In the genomic region with DNA sequence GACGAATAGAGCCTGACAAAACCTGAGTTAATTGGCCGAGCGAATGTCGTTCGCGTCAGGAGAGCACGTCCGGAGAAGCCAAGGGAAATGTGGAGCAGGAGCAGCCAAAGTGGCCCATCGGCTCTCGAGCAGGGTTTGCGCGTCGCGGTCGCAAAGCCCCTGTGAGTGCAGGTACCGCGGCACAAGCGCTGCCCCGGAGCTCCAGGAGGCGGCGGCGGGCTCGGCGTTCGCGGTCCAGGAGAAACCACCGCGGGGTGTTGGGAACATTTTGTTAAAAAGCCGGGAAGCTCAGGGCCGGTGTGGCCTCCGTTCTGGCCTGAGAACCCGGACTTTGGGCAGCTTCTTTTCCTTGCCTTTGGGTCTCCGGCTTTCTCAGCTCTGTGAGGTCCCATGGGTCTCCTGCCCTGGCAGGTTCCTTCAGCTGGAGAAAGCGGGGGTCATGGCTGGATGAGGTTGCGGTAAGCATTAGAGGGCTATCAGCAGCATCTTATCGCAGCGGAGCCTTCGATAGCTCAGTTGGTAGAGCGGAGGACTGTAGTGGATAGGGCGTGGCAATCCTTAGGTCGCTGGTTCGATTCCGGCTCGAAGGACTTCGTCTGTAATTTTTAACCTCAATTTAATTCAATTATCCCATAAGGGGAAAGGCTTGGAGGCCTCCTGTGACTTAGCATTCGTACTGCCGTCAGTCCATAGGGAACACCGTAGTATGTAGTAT, we compare ENCODE assay signal across 8 cellular contexts. TPM values are rescaled to one million over a fixed set of nuclear protein-coding genes. Genes with fewer than 3 reads are reported as not detected.
DNase-seq lines count a peak whose midpoint lies in the region; ATAC-seq and TF ChIP-seq lines count a peak whose summit lies in the region.

No MANE protein-coding gene starts in this region.

- no peaks in the 10 kb centered on the region for H3K79me2 ChIP-seq in PC-9 (ENCODE audit: low read depth)

- TF ChIP-seq CTCF in PC-9 (conservative IDR thresholded peaks at IDR 0.05) (peak; percentile 28; the same call in 1 of the 2 replicates), esophagus squamous epithelium (IDR thresholded peaks at IDR 0.05) (peak in 4 of 6 experiments; percentile 40 to 64 (median 48))

- H3K27ac ChIP-seq in PC-9 (peak overlapping the region; percentile 70), esophagus squamous epithelium (peak overlapping the region; percentile 87 to 96 (median 93))

- no TSS peak for BruUV-seq in PC-9 (replicated peaks; lab: Mats Ljungman, UMichigan)

- CTCF ChIA-PET in PC-9 (lab: Charles Lee), result interaction anchor here (0.9 kb wide), 1 partner anchor 89 kb away, joined by 5 read pairs; no protein-coding TSS in a partner anchor

- peaks cover 16 to 18% of the 10 kb centered on the region in 2 donors for H3K36me3 Mint-ChIP-seq in naive B cell
- H3K36me3 Mint-ChIP-seq in stimulated activated effector memory CD8-positive, alpha-beta T cell treated with anti-CD3 and anti-CD28 coated beads, Interleukin-12 subunit alpha, Interleukin-12 subunit beta, amount 100 ng/mL, for 72 hours, result peaks cover 43% of the 10 kb centered on the region

- peaks cover 0 to 12% (median 11%) of the 10 kb centered on the region in 3 donors for H3K27me3 Mint-ChIP-seq in naive B cell

- peak overlapping the region; percentile 86 for H2AFZ ChIP-seq in PC-9

- POLR2A ChIA-PET in PC-9 (lab: Charles Lee; ENCODE audit: unreplicated experiment), result interaction anchor here (0.5 to 0.8 kb wide), 4 partner anchors 37 to 488 kb away, joined by 3 to 7 read pairs (median 4); no protein-coding TSS in a partner anchor

- H3K9me2 ChIP-seq in PC-9 (ENCODE audit: insufficient read depth), result no peaks in the 10 kb centered on the region

- intact Hi-C loops in PC-9 (cut with micrococcal nuclease; ENCODE audit: unreplicated experiment), result loop anchor here (1.0 kb wide), 2 partner anchors 17 to 89 kb away; no protein-coding TSS in a partner anchor
- intact Hi-C loops in esophagus squamous epithelium (cut with DNase I), result no loop called here

- H3K9me3 Mint-ChIP-seq in naive B cell, result peaks cover 0 to 11% (median 2%) of the 10 kb centered on the region in 7 donors
- no peaks in the 10 kb centered on the region for H3K9me3 Mint-ChIP-seq in stimulated activated effector memory CD8-positive, alpha-beta T cell treated with anti-CD3 and anti-CD28 coated beads, Interleukin-12 subunit alpha, Interleukin-12 subunit beta, amount 100 ng/mL, for 72 hours

- H3K4me1 Mint-ChIP-seq in naive B cell, result peaks cover 20 to 34% (median 22%) of the 10 kb centered on the region in 3 donors
- H3K4me1 Mint-ChIP-seq in stimulated activated effector memory CD8-positive, alpha-beta T cell treated with anti-CD3 and anti-CD28 coated beads, Interleukin-12 subunit alpha, Interleukin-12 subunit beta, amount 100 ng/mL, for 72 hours, result peaks cover 34% of the 10 kb centered on the region

- DNase-seq in DMS53 treated with DMSO at 0.1 percent for 48 hours (lab: John Stamatoyannopoulos, UW; ENCODE audit: unreplicated experiment) (peak; percentile 87), PC-9 (peak; percentile 93 to 95), esophagus squamous epithelium (lab: John Stamatoyannopoulos, UW) (peak; percentile 20), naive B cell (peak; percentile 91)
- peak; percentile 94 for DNase-seq in Jurkat, Clone E6-1 (ENCODE audit: low read depth, low spot score)
- DNase-seq in activated T-cell treated with anti-CD3 and anti-CD28 coated beads, Interleukin-2, amount 50 U/mL, for 48 hours, result peak; percentile 97 to 98
- DNase-seq in stimulated activated effector memory CD8-positive, alpha-beta T cell treated with anti-CD3 and anti-CD28 coated beads, Interleukin-12 subunit alpha, Interleukin-12 subunit beta, amount 100 ng/mL, for 72 hours (ENCODE audit: low spot score in 2 of 2), result peak; percentile 92 to 99

- peak overlapping the region; percentile 92 to 99 (median 97) for H3K4me3 Mint-ChIP-seq in naive B cell
- H3K4me3 Mint-ChIP-seq in stimulated activated effector memory CD8-positive, alpha-beta T cell treated with anti-CD3 and anti-CD28 coated beads, Interleukin-12 subunit alpha, Interleukin-12 subunit beta, amount 100 ng/mL, for 72 hours, result peak overlapping the region; percentile 93

- peak in 1 of 4 donors; percentile 8 for TF ChIP-seq POLR2A in esophagus squamous epithelium (IDR thresholded peaks at IDR 0.05)

- H3K27me3 ChIP-seq in PC-9 (ENCODE audit: insufficient read depth, low read depth), result no peaks in the 10 kb centered on the region
- H3K27me3 ChIP-seq in esophagus squamous epithelium, result no peaks in the 10 kb centered on the region

- peak overlapping the region; percentile 80 for H3K4me2 ChIP-seq in PC-9

- H3F3A ChIP-seq in PC-9 (ENCODE audit: insufficient read depth, low read depth), result peaks cover 22% of the 10 kb centered on the region

- peak overlapping the region; percentile 98 to 100 (median 100) for H3K27ac Mint-ChIP-seq in naive B cell
- H3K27ac Mint-ChIP-seq in stimulated activated effector memory CD8-positive, alpha-beta T cell treated with anti-CD3 and anti-CD28 coated beads, Interleukin-12 subunit alpha, Interleukin-12 subunit beta, amount 100 ng/mL, for 72 hours, result peak overlapping the region; percentile 100

- H3K9me3 ChIP-seq in PC-9 (ENCODE audit: insufficient read depth, low read depth) (no peaks in the 10 kb centered on the region), esophagus squamous epithelium (no peaks in the 10 kb centered on the region)

- H4K20me1 ChIP-seq in PC-9 (ENCODE audit: insufficient read depth), result no peaks in the 10 kb centered on the region

- WGBS in esophagus squamous epithelium, 2 donors, result 0% methylated on average over 8 to 11 of the region's 48 CpGs

- H3K36me3 ChIP-seq in PC-9 (ENCODE audit: low read depth) (peaks cover 8% of the 10 kb centered on the region), esophagus squamous epithelium (peaks cover 9 to 22% (median 9%) of the 10 kb centered on the region in 3 donors)

- ATAC-seq in GM21717 (IDR thresholded peaks at IDR 0.05; ENCODE audit: unreplicated experiment), result peak; percentile 61
- ATAC-seq in naive B cell (ENCODE audit: low read depth in 2 of 2), result peak; percentile 59 to 60
- ATAC-seq in stimulated activated effector memory CD8-positive, alpha-beta T cell treated with anti-CD3 and anti-CD28 coated beads, Interleukin-12 subunit alpha, Interleukin-12 subunit beta, amount 100 ng/mL, for 72 hours, result peak; percentile 74

- peak overlapping the region; percentile 87 for H3K4me3 ChIP-seq in Jurkat, Clone E6-1 (ENCODE audit: low read length)
- peak overlapping the region; percentile 98 for H3K4me3 ChIP-seq in PC-9
- H3K4me3 ChIP-seq in esophagus squamous epithelium, result peak overlapping the region; percentile 77 to 99 (median 96)

- peaks cover 14% of the 10 kb centered on the region for H3K4me1 ChIP-seq in PC-9 (replicated peaks; ENCODE audit: insufficient read depth)
- H3K4me1 ChIP-seq in esophagus squamous epithelium, result peaks cover 11 to 34% (median 13%) of the 10 kb centered on the region in 3 donors

RNA-seq across cellular contexts. Expression of a gene that starts 1.0 kb away (rescaled TPM):
- polyA plus RNA-seq in Jurkat, Clone E6-1 (2012; ENCODE audit: insufficient read depth, insufficient read length), result 42.4 TPM
- total RNA-seq in PC-9 (2021) (63.2 and 64.0 TPM in 2 replicates), esophagus squamous epithelium (10 to 100 TPM in 2 of 4 donors, 1 to 10 TPM in 2; 4.7 to 12.4 (median 9.6) TPM)
- 10 to 100 TPM in 3 of 6 donors, 1 to 10 TPM in 3; 7.8 to 11.6 (median 10.1) TPM for polyA plus RNA-seq in naive B cell (ENCODE audit: low read depth in 6 of 6)

RNA-seq across cellular contexts. Expression of a gene that starts 17.7 kb away (rescaled TPM):
- 39.2 TPM for polyA plus RNA-seq in Jurkat, Clone E6-1 (2012; ENCODE audit: insufficient read depth, insufficient read length)
- total RNA-seq in PC-9 (2021) (60.9 and 65.6 TPM in 2 replicates), esophagus squamous epithelium (10 to 100 TPM; 15.7 to 34.5 (median 32.1) TPM)
- polyA plus RNA-seq in naive B cell (ENCODE audit: low read depth in 6 of 6), result 10 to 100 TPM; 16.6 to 32.9 (median 24.6) TPM

RNA-seq across cellular contexts. Expression of a gene that starts 21.0 kb away (rescaled TPM):
- 389 TPM for polyA plus RNA-seq in Jurkat, Clone E6-1 (2012; ENCODE audit: insufficient read depth, insufficient read length)
- total RNA-seq in PC-9 (2021) (165 and 166 TPM in 2 replicates), esophagus squamous epithelium (100 to 1,000 TPM; 149 to 242 (median 193) TPM)
- polyA plus RNA-seq in naive B cell (ENCODE audit: low read depth in 6 of 6), result 100 to 1,000 TPM; 594 to 733 (median 606) TPM

RNA-seq across cellular contexts. Expression of a gene that starts 28.0 kb away (rescaled TPM):
- 1.4 TPM for polyA plus RNA-seq in Jurkat, Clone E6-1 (2012; ENCODE audit: insufficient read depth, insufficient read length)
- total RNA-seq in PC-9 (2021) (0.83 and 1.6 TPM in 2 replicates), esophagus squamous epithelium (10 to 100 TPM in 2 of 4 donors, 1 to 10 TPM in 2; 6.2 to 27.8 (median 9.9) TPM)
- 1 to 10 TPM in 2 of 6 donors, under 1 TPM in 4; 0.28 to 1.1 (median 0.77) TPM for polyA plus RNA-seq in naive B cell (ENCODE audit: low read depth in 6 of 6)

RNA-seq across cellular contexts. Expression of a gene that starts 36.1 kb away (rescaled TPM):
- polyA plus RNA-seq in Jurkat, Clone E6-1 (2012; ENCODE audit: insufficient read depth, insufficient read length), result 16.0 TPM
- total RNA-seq in PC-9 (2021) (4.4 and 10.4 TPM in 2 replicates), esophagus squamous epithelium (1 to 10 TPM; 1.3 to 1.9 (median 1.4) TPM)
- polyA plus RNA-seq in naive B cell (ENCODE audit: low read depth in 6 of 6), result 1 to 10 TPM; 3.3 to 8.9 (median 5.6) TPM

Comparison
In these comparisons a context has a peak if more than half of its experiments do, and no peak if none do; other contexts are left out.
1. Peak in every context shown above with its lines: DNase-seq, ATAC-seq, H3K4me3 ChIP-seq and H3K27ac ChIP-seq.
2. DNase-seq: peak in every context shown above with its lines; median percentile 98 in activated T-cell treated with anti-CD3 and anti-CD28 coated beads, Interleukin-2, amount 50 U/mL, for 48 hours; 96 in stimulated activated effector memory CD8-positive, alpha-beta T cell treated with anti-CD3 and anti-CD28 coated beads, Interleukin-12 subunit alpha, Interleukin-12 subunit beta, amount 100 ng/mL, for 72 hours; 94 in Jurkat, Clone E6-1; 94 in PC-9; 91 in naive B cell; 87 in DMS53 treated with DMSO at 0.1 percent for 48 hours; 20 in esophagus squamous epithelium.